Comparison of ENCODE assay signal across 8 cellular contexts in genomic region chr12:47820631-47821345, GRCh38. TPM values are rescaled to one million over a fixed set of nuclear protein-coding genes. Genes with fewer than 3 reads are reported as not detected.
DNase-seq lines count a peak whose midpoint lies in the region; ATAC-seq, FAIRE-seq and TF ChIP-seq lines count a peak whose summit lies in the region.

No MANE protein-coding gene starts in this region.

- H3K27me3 Mint-ChIP-seq in chondrocyte (ENCODE audit: low read depth) = no peaks in the 10 kb centered on the region
- no peaks in the 10 kb centered on the region for H3K27me3 Mint-ChIP-seq in stimulated activated naive B cell treated with anti-CD40 and anti-IgM and Interleukin-4, amounts not matched to agents 10 μg/mL and 1 μg/mL and 100 μg/mL, for 72 hours

- peaks cover 60% of the 10 kb centered on the region for H3K4me1 ChIP-seq in OCI-LY3 (ENCODE audit: low read length)

- H3K4me3 Mint-ChIP-seq in chondrocyte (ENCODE audit: unreplicated experiment) = peak overlapping the region; percentile 93
- peak overlapping the region; percentile 92 to 96 for H3K4me3 Mint-ChIP-seq in stimulated activated naive B cell treated with anti-CD40 and anti-IgM and Interleukin-4, amounts not matched to agents 10 μg/mL and 1 μg/mL and 100 μg/mL, for 72 hours

- no peak for DNase-seq in GM12865 (ENCODE audit: low read depth)
- peak; percentile 94 for DNase-seq in chondrocyte (ENCODE audit: low spot score)
- no peak for DNase-seq in stimulated activated naive B cell treated with anti-CD40 and anti-IgM and Interleukin-4, amounts not matched to agents 10 μg/mL and 1 μg/mL and 100 μg/mL, for 72 hours
- no peak for DNase-seq in DMS114 treated with DMSO at 0.1 percent for 48 hours (lab: John Stamatoyannopoulos, UW; ENCODE audit: unreplicated experiment)
- no peak for DNase-seq in D721Med (ENCODE audit: insufficient read length, low spot score)
- DNase-seq in middle frontal gyrus (ENCODE audit: extremely low spot score, low spot score) = no peak

- H3K27me3 ChIP-seq in OCI-LY3 (ENCODE audit: low read depth, low read length) (no peaks in the 10 kb centered on the region), layer of hippocampus (ENCODE audit: control insufficient read depth, insufficient read depth, low read length) (no peaks in the 10 kb centered on the region)

- H3K27ac Mint-ChIP-seq in chondrocyte (ENCODE audit: unreplicated experiment) = peak overlapping the region; percentile 99
- peak overlapping the region; percentile 97 for H3K27ac Mint-ChIP-seq in stimulated activated naive B cell treated with anti-CD40 and anti-IgM and Interleukin-4, amounts not matched to agents 10 μg/mL and 1 μg/mL and 100 μg/mL, for 72 hours

- no peaks in the 10 kb centered on the region for H4K20me1 ChIP-seq in OCI-LY3 (ENCODE audit: insufficient read depth, low read length)

- peak overlapping the region; percentile 95 for H3K4me2 ChIP-seq in OCI-LY3 (ENCODE audit: low read length)

- H3K36me3 Mint-ChIP-seq in chondrocyte (ENCODE audit: low read depth) = no peaks in the 10 kb centered on the region
- peaks cover 4 to 24% of the 10 kb centered on the region in 2 donors for H3K36me3 Mint-ChIP-seq in stimulated activated naive B cell treated with anti-CD40 and anti-IgM and Interleukin-4, amounts not matched to agents 10 μg/mL and 1 μg/mL and 100 μg/mL, for 72 hours

- H3K4me1 Mint-ChIP-seq in chondrocyte (ENCODE audit: low read depth) = peaks cover 80% of the 10 kb centered on the region
- H3K4me1 Mint-ChIP-seq in stimulated activated naive B cell treated with anti-CD40 and anti-IgM and Interleukin-4, amounts not matched to agents 10 μg/mL and 1 μg/mL and 100 μg/mL, for 72 hours = peaks cover 51 to 61% of the 10 kb centered on the region in 2 donors

- peaks cover 48% of the 10 kb centered on the region for H3K79me2 ChIP-seq in OCI-LY3 (ENCODE audit: low read length)

- FAIRE-seq in D721Med (lab: Jason Lieb, UNC) = no peak

- peak overlapping the region; percentile 88 for H3K9ac ChIP-seq in OCI-LY3 (ENCODE audit: low read length)

- peak overlapping the region; percentile 56 for H3K4me3 ChIP-seq in GM12865 (ENCODE audit: low read depth, low read length)
- H3K4me3 ChIP-seq in OCI-LY3 (ENCODE audit: low read length) = peak overlapping the region; percentile 79

- no peaks in the 10 kb centered on the region for H3K9me3 Mint-ChIP-seq in chondrocyte (ENCODE audit: low read depth)
- H3K9me3 Mint-ChIP-seq in stimulated activated naive B cell treated with anti-CD40 and anti-IgM and Interleukin-4, amounts not matched to agents 10 μg/mL and 1 μg/mL and 100 μg/mL, for 72 hours = no peaks in the 10 kb centered on the region

- ATAC-seq in stimulated activated naive B cell treated with anti-CD40 and anti-IgM and Interleukin-4, amounts not matched to agents 10 μg/mL and 1 μg/mL and 100 μg/mL, for 72 hours (replicated peaks) = no peak

- no peaks in the 10 kb centered on the region for H3K36me3 ChIP-seq in OCI-LY3 (replicated peaks; ENCODE audit: low read depth, low read length)

- no peak overlapping the region for H2AFZ ChIP-seq in OCI-LY3 (ENCODE audit: low read depth, low read length)

- H3K9me3 ChIP-seq in OCI-LY3 (ENCODE audit: insufficient read depth, low read length) = no peaks in the 10 kb centered on the region

- H3K27ac ChIP-seq in OCI-LY3 (ENCODE audit: low read length) (peak overlapping the region; percentile 69), layer of hippocampus (ENCODE audit: low read depth, low read length) (peak overlapping the region; percentile 97)

- TF ChIP-seq CTCF in GM12865 (IDR thresholded peaks at IDR 0.05; ENCODE audit: insufficient read depth, low read depth, low read length, missing control alignments) (no peak), OCI-LY3 (IDR thresholded peaks at IDR 0.05; ENCODE audit: low read depth, low read length) (no peak), chondrocyte (IDR thresholded peaks at IDR 0.05) (peak; percentile 6), D721Med (IDR thresholded peaks at IDR 0.05; ENCODE audit: insufficient read depth, missing control alignments) (no peak)

RNA-seq across cellular contexts. Expression of gene HDAC7, which starts 1.1 kb away (rescaled TPM):
- total RNA-seq in chondrocyte = 79.1 to 93.2 TPM (median 89.6 TPM) in 3 replicates

RNA-seq across cellular contexts. Expression of gene SLC48A1, which starts 47.8 kb away (rescaled TPM):
- total RNA-seq in chondrocyte = 11.4 to 18.4 TPM (median 11.5 TPM) in 3 replicates
